21 cellular contexts compared by ENCODE assay signal in the genomic region with DNA sequence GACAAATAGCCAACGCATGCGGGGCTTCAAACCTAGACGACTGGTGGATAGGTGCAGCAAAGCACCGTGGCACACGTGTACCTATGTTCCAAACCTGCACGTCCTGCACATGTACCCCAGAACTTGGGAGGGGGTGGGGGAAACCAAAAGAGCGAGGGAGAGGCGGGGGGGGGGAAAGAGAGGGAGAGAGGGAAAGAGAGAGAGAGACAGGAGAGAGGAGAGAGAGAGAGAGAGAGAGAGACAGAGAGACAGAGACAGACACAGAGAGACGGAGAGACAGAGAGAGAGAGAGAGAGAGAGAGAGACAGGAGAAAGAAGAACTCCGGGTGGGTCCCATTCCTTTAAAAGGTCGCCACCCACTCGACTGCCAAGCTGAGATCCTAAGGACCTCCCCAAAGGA. TPM values are rescaled to one million over a fixed set of nuclear protein-coding genes. Genes with fewer than 3 reads are reported as not detected.
DNase-seq lines count a peak whose midpoint lies in the region; ATAC-seq and TF ChIP-seq lines count a peak whose summit lies in the region.
"Not testable (repeated sequence)": the region's sequence is repeated elsewhere in the genome, so short reads cannot be mapped to it uniquely, and the experiment has no call there.
"Had no signal": no experiment of that assay in that cellular context is flagged by ENCODE, and none has a peak within 500 bp of the region (broad histone marks: within the 10 kb centered on the region; RNA-seq: fewer than 3 reads in every experiment).

No MANE protein-coding gene starts in this region.

- not testable (repeated sequence) for BruUV-seq in OCI-LY7 (replicated peaks; lab: Mats Ljungman, UMichigan); MCF 10A (replicated peaks; lab: Mats Ljungman, UMichigan)

- H3K36me3 Mint-ChIP-seq in CD14-positive monocyte; activated T-helper 2 cell treated with anti-CD3 and anti-CD28 coated beads, Interferon-gamma antibody, Interleukin-2, Interleukin-4, amounts not matched to agents 10 μg/mL and 5 μg/mL and 100 μg/mL, durations not matched to agents 14 hours and 24 hours and 36 hours (ENCODE audit: low read depth); MCF 10A (ENCODE audit: insufficient read depth, unreplicated experiment); type B pancreatic cell: not testable (repeated sequence)

- H3K27ac ChIP-seq in OCI-LY7 (ENCODE audit: low read depth, low read length, poor library complexity, severe bottlenecking), result peak overlapping the region; percentile 48
- not testable (repeated sequence) for H3K27ac ChIP-seq in prostate gland

- not testable (repeated sequence) for H3K9me2 ChIP-seq in OCI-LY7 (ENCODE audit: insufficient read depth, low read length)

- H3K4me3 Mint-ChIP-seq in CD14-positive monocyte, result peak overlapping the region in 1 of 2 donors; percentile 48
- H3K4me3 Mint-ChIP-seq in activated T-helper 2 cell treated with anti-CD3 and anti-CD28 coated beads, Interferon-gamma antibody, Interleukin-2, Interleukin-4, amounts not matched to agents 10 μg/mL and 5 μg/mL and 100 μg/mL, durations not matched to agents 14 hours and 24 hours and 36 hours (ENCODE audit: low read depth); type B pancreatic cell: not testable (repeated sequence)
- peak overlapping the region; percentile 55 for H3K4me3 Mint-ChIP-seq in MCF 10A (ENCODE audit: unreplicated experiment)

- WGBS in prostate gland, result no CpG with 5 or more reads among the region's 12 CpGs

- CTCF ChIA-PET in OCI-LY7 (lab: Charles Lee; ENCODE audit: unreplicated experiment); MCF 10A (lab: Yijun Ruan, JAX): not testable (repeated sequence)

- intact Hi-C loops in CD14-positive monocyte (cut with micrococcal nuclease); OCI-LY7 (cut with micrococcal nuclease; ENCODE audit: unreplicated experiment); activated T-helper 2 cell treated with anti-CD3 and anti-CD28 coated beads, Interferon-gamma antibody, Interleukin-2, Interleukin-4, amounts not matched to agents 10 μg/mL and 5 μg/mL and 100 μg/mL, durations not matched to agents 14 hours and 24 hours and 36 hours (cut with micrococcal nuclease); MCF 10A (cut with micrococcal nuclease); prostate gland (cut with DNase I): not testable (repeated sequence)

- not testable (repeated sequence) for H2AFZ ChIP-seq in OCI-LY7 (ENCODE audit: low read length)

- ATAC-seq in left lobe of liver, result peak; percentile 16

- H3K27ac Mint-ChIP-seq in CD14-positive monocyte, result peak overlapping the region in 1 of 7 donors; percentile 70
- peak overlapping the region; percentile 63 for H3K27ac Mint-ChIP-seq in activated T-helper 2 cell treated with anti-CD3 and anti-CD28 coated beads, Interferon-gamma antibody, Interleukin-2, Interleukin-4, amounts not matched to agents 10 μg/mL and 5 μg/mL and 100 μg/mL, durations not matched to agents 14 hours and 24 hours and 36 hours
- H3K27ac Mint-ChIP-seq in MCF 10A (ENCODE audit: low read depth, unreplicated experiment), result peak overlapping the region; percentile 47
- not testable (repeated sequence) for H3K27ac Mint-ChIP-seq in type B pancreatic cell

- not testable (repeated sequence) for H3K4me1 Mint-ChIP-seq in CD14-positive monocyte; activated T-helper 2 cell treated with anti-CD3 and anti-CD28 coated beads, Interferon-gamma antibody, Interleukin-2, Interleukin-4, amounts not matched to agents 10 μg/mL and 5 μg/mL and 100 μg/mL, durations not matched to agents 14 hours and 24 hours and 36 hours (ENCODE audit: low read depth); MCF 10A (ENCODE audit: insufficient read depth, unreplicated experiment); type B pancreatic cell (ENCODE audit: unreplicated experiment)

- not testable (repeated sequence) for H3K9me3 ChIP-seq in OCI-LY7 (ENCODE audit: low read length); prostate gland

- POLR2A ChIA-PET in OCI-LY7 (lab: Charles Lee); MCF 10A (lab: Yijun Ruan, JAX): not testable (repeated sequence)

- not testable (repeated sequence) for H4K20me1 ChIP-seq in OCI-LY7 (ENCODE audit: insufficient read depth, low read length)

- not testable (repeated sequence) for H3K9me3 Mint-ChIP-seq in CD14-positive monocyte; activated T-helper 2 cell treated with anti-CD3 and anti-CD28 coated beads, Interferon-gamma antibody, Interleukin-2, Interleukin-4, amounts not matched to agents 10 μg/mL and 5 μg/mL and 100 μg/mL, durations not matched to agents 14 hours and 24 hours and 36 hours; MCF 10A (ENCODE audit: unreplicated experiment); type B pancreatic cell

- not testable (repeated sequence) for H3K79me2 ChIP-seq in OCI-LY7 (ENCODE audit: insufficient read depth, low read depth, low read length)

- peak overlapping the region; percentile 30 for H3K4me3 ChIP-seq in OCI-LY7 (ENCODE audit: low read depth, low read length, poor library complexity, severe bottlenecking)
- H3K4me3 ChIP-seq in prostate gland, result not testable (repeated sequence)

- not testable (repeated sequence) for TF ChIP-seq POLR2A in prostate gland (IDR thresholded peaks at IDR 0.05)

- not testable (repeated sequence) for H3K4me1 ChIP-seq in OCI-LY7 (ENCODE audit: insufficient read depth, low read length, poor library complexity, severe bottlenecking); prostate gland (replicated peaks)

- H3K4me2 ChIP-seq in OCI-LY7 (ENCODE audit: low read length), result not testable (repeated sequence)

- H3K27me3 Mint-ChIP-seq in CD14-positive monocyte (ENCODE audit: low read depth in 3 of 3); activated T-helper 2 cell treated with anti-CD3 and anti-CD28 coated beads, Interferon-gamma antibody, Interleukin-2, Interleukin-4, amounts not matched to agents 10 μg/mL and 5 μg/mL and 100 μg/mL, durations not matched to agents 14 hours and 24 hours and 36 hours (ENCODE audit: low read depth); MCF 10A (ENCODE audit: insufficient read depth, unreplicated experiment); type B pancreatic cell: not testable (repeated sequence)

- not testable (repeated sequence) for H3K36me3 ChIP-seq in OCI-LY7 (ENCODE audit: insufficient read depth, low read length); prostate gland

- H3K27me3 ChIP-seq in prostate gland (replicated peaks; ENCODE audit: insufficient read depth), result not testable (repeated sequence)

- not testable (repeated sequence) for TF ChIP-seq CTCF in CD14-positive monocyte (IDR thresholded peaks at IDR 0.05); OCI-LY7 (conservative IDR thresholded peaks at IDR 0.05; ENCODE audit: low read length); MCF 10A (IDR thresholded peaks at IDR 0.05; ENCODE audit: unreplicated experiment); prostate gland (IDR thresholded peaks at IDR 0.05); type B pancreatic cell (conservative IDR thresholded peaks at IDR 0.05)

- DNase-seq in CD14-positive monocyte (ENCODE audit: low spot score) (peak; percentile 5), prostate gland (ENCODE audit: low spot score) (peak; percentile 3), type B pancreatic cell (ENCODE audit: extremely low spot score, unreplicated experiment) (peak; percentile 3)
- not testable (repeated sequence) for DNase-seq in OCI-LY7 (ENCODE audit: low spot score); activated T-helper 2 cell treated with anti-CD3 and anti-CD28 coated beads, Interferon-gamma antibody, Interleukin-2, Interleukin-4, amounts not matched to agents 10 μg/mL and 5 μg/mL and 100 μg/mL, durations not matched to agents 14 hours and 24 hours and 36 hours (ENCODE audit: low spot score); MCF 10A (ENCODE audit: unreplicated experiment); left lobe of liver (ENCODE audit: low spot score)
- DNase-seq in activated CD4-positive, alpha-beta T cell treated with anti-CD3 and anti-CD28 coated beads for 48 hours, result peak; percentile 3

RNA-seq across cellular contexts. Expression of gene RNU2-1, which starts 38.7 kb away (rescaled TPM):
- not detected for polyA plus RNA-seq in CD14-positive monocyte
- total RNA-seq in OCI-LY7 (2014; rRNA removed; shearing (Covaris generic)), result not detected in 2 replicates
- total RNA-seq in OCI-LY7 (2022) (7,263 and 7,340 TPM in 2 replicates), MCF 10A (2022) (4,245 and 4,277 TPM in 2 replicates), left lobe of liver (2,459 TPM), prostate gland (not detected), type B pancreatic cell (ENCODE audit: low replicate concordance) (3,940 and 6,478 TPM in 2 replicates)
- 5,483 and 5,636 TPM in 2 replicates for total RNA-seq in activated T-helper 2 cell treated with anti-CD3 and anti-CD28 coated beads, Interferon-gamma antibody, Interleukin-2, Interleukin-4, amounts not matched to agents 10 μg/mL and 5 μg/mL and 100 μg/mL, durations not matched to agents 14 hours and 24 hours and 36 hours
- total RNA-seq: A172, cerebellum, lung microvascular endothelial cell, NCI-H460, right atrium auricular region, RPMI7951, SJCRH30, subcutaneous adipose tissue, transverse colon had no signal
- polyA plus RNA-seq: CD4-positive, CD25-positive, alpha-beta regulatory T cell; small intestine had no signal

RNA-seq across cellular contexts. Expression of gene CCDC200, which starts 44.1 kb away (rescaled TPM):
- not detected for polyA plus RNA-seq in CD14-positive monocyte
- not detected in 2 replicates for total RNA-seq in OCI-LY7 (2014; rRNA removed; shearing (Covaris generic))
- not detected in 2 replicates for total RNA-seq in OCI-LY7 (2022)
- not detected in 2 replicates for total RNA-seq in activated T-helper 2 cell treated with anti-CD3 and anti-CD28 coated beads, Interferon-gamma antibody, Interleukin-2, Interleukin-4, amounts not matched to agents 10 μg/mL and 5 μg/mL and 100 μg/mL, durations not matched to agents 14 hours and 24 hours and 36 hours
- total RNA-seq in MCF 10A (2022), result not detected in 2 replicates
- not detected for total RNA-seq in left lobe of liver
- total RNA-seq in prostate gland, result 1 to 10 TPM in 1 of 2 donors, not detected in 1; 2.7 TPM
- total RNA-seq in type B pancreatic cell (ENCODE audit: low replicate concordance), result not detected in 2 replicates
- total RNA-seq: A172; activated CD8-positive, alpha-beta T cell treated with anti-CD3 and anti-CD28 coated beads for 36 hours; CD4-positive, CD25-positive, alpha-beta regulatory T cell; cerebellum; lung microvascular endothelial cell; mucosa of descending colon; NCI-H460; right atrium auricular region; RPMI7951; SJCRH30; subcutaneous adipose tissue; transverse colon had no signal
- polyA plus RNA-seq: CD4-positive, CD25-positive, alpha-beta regulatory T cell; small intestine had no signal
